ENCODE assay signal across 2 cellular contexts in the genomic region with DNA sequence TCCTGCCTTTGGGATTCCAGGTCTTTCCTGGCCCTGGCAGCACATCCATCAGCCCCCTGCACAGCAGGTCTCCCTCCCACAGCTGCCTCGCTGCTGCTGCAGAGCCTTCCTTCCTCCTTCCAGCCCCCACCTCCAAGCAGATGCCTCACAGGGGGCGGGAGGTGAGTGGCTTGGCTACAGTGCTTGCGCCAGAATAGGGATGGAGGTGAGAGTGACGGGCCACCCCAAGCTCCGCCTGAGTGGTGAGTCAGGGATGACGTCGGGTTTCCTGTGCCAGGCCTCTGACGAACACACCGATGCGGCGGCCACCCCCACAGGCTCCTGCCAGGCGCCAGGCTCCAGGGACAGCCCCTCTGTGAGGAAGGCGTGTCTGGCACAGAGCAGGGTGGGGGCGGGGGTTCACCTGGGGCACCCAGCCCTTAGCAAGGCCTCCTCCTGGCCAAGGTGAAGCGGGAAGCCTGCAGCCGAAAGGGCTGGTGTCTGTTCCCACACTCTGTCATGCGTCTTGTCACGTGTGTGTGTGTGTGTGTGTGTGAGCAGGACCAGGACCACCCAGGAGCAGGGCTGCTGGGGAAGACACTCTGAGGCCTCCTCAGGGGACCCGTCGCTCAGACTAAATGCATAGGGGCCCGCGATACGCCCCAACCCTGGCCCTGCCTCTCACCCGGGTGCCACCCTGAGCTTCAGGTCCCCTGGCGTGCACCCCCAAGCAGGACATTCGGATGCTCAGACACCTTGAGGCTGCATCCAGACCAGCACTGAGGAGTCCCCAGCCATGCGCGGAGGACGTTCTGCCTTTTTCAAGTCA.
TF ChIP-seq lines count a peak whose summit lies in the region.

No MANE protein-coding gene starts in this region.

TF ChIP-seq in HEK293, 187 proteins besides CTCF, POLR2A, EP300 and RAD21 (continued from another document):
- TF ChIP-seq, protein P1, sequence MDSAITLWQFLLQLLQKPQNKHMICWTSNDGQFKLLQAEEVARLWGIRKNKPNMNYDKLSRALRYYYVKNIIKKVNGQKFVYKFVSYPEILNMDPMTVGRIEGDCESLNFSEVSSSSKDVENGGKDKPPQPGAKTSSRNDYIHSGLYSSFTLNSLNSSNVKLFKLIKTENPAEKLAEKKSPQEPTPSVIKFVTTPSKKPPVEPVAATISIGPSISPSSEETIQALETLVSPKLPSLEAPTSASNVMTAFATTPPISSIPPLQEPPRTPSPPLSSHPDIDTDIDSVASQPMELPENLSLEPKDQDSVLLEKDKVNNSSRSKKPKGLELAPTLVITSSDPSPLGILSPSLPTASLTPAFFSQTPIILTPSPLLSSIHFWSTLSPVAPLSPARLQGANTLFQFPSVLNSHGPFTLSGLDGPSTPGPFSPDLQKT (IDR thresholded peaks at IDR 0.05; ENCODE audit: borderline replicate concordance, low read depth, low read length) = no peak
- TF ChIP-seq ZNF558 (tag by site-specific recombination; IDR thresholded peaks at IDR 0.05) (no peak), ZFHX2 (tag by site-specific recombination; conservative IDR thresholded peaks at IDR 0.05) (peak; percentile 81), ZFP69B (tag by site-specific recombination; IDR thresholded peaks at IDR 0.05) (no peak)
- TF ChIP-seq, protein P2, sequence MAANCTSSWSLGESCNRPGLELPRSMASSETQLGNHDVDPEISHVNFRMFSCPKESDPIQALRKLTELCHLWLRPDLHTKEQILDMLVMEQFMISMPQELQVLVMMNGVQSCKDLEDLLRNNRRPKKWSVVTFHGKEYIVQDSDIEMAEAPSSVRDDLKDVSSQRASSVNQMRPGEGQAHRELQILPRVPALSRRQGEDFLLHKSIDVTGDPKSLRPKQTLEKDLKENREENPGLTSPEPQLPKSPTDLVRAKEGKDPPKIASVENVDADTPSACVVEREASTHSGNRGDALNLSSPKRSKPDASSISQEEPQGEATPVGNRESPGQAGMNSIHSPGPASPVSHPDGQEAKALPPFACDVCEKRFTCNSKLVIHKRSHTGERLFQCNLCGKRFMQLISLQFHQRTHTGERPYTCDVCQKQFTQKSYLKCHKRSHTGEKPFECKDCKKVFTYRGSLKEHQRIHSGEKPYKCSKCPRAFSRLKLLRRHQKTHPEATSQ (tag by site-specific recombination; IDR thresholded peaks at IDR 0.05) = no peak

TF ChIP-seq in K562, 482 proteins besides CTCF, POLR2A, EP300 and RAD21 (continued from another document and continues in another):
- TF ChIP-seq, protein P3, sequence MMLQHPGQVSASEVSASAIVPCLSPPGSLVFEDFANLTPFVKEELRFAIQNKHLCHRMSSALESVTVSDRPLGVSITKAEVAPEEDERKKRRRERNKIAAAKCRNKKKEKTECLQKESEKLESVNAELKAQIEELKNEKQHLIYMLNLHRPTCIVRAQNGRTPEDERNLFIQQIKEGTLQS (IDR thresholded peaks at IDR 0.05) = peak; percentile 86
- TF ChIP-seq, protein P3 (CRISPR knock-in tag; conservative IDR thresholded peaks at IDR 0.05) = no peak
- TF ChIP-seq PHB (CRISPR knock-in tag; IDR thresholded peaks at IDR 0.05) = no peak
- TF ChIP-seq HDAC3 (IDR thresholded peaks at IDR 0.05; ENCODE audit: borderline replicate concordance, partially characterized antibody) = no peak
- TF ChIP-seq ZNF780A (CRISPR knock-in tag; IDR thresholded peaks at IDR 0.05) = no peak
- TF ChIP-seq GATA2 (CRISPR knock-in tag; IDR thresholded peaks at IDR 0.05) = no peak
- no peak for TF ChIP-seq HNRNPK (IDR thresholded peaks at IDR 0.05; ENCODE audit: low read depth, low read length, poor library complexity, severe bottlenecking)
- TF ChIP-seq, protein P4, sequence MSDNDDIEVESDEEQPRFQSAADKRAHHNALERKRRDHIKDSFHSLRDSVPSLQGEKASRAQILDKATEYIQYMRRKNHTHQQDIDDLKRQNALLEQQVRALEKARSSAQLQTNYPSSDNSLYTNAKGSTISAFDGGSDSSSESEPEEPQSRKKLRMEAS (CRISPR knock-in tag; IDR thresholded peaks at IDR 0.05) = no peak
- TF ChIP-seq, protein P5, sequence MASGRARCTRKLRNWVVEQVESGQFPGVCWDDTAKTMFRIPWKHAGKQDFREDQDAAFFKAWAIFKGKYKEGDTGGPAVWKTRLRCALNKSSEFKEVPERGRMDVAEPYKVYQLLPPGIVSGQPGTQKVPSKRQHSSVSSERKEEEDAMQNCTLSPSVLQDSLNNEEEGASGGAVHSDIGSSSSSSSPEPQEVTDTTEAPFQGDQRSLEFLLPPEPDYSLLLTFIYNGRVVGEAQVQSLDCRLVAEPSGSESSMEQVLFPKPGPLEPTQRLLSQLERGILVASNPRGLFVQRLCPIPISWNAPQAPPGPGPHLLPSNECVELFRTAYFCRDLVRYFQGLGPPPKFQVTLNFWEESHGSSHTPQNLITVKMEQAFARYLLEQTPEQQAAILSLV (tag; IDR thresholded peaks at IDR 0.05) = no peak
- no peak for TF ChIP-seq PTBP1 (IDR thresholded peaks at IDR 0.05; ENCODE audit: low read depth, low read length)
- TF ChIP-seq, protein P6, sequence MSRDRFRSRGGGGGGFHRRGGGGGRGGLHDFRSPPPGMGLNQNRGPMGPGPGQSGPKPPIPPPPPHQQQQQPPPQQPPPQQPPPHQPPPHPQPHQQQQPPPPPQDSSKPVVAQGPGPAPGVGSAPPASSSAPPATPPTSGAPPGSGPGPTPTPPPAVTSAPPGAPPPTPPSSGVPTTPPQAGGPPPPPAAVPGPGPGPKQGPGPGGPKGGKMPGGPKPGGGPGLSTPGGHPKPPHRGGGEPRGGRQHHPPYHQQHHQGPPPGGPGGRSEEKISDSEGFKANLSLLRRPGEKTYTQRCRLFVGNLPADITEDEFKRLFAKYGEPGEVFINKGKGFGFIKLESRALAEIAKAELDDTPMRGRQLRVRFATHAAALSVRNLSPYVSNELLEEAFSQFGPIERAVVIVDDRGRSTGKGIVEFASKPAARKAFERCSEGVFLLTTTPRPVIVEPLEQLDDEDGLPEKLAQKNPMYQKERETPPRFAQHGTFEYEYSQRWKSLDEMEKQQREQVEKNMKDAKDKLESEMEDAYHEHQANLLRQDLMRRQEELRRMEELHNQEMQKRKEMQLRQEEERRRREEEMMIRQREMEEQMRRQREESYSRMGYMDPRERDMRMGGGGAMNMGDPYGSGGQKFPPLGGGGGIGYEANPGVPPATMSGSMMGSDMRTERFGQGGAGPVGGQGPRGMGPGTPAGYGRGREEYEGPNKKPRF (IDR thresholded peaks at IDR 0.05; ENCODE audit: low read depth, low read length) = no peak
- no peak for TF ChIP-seq ZNF699 (CRISPR knock-in tag; IDR thresholded peaks at IDR 0.05; ENCODE audit: insufficient replicate concordance)
- no peak for TF ChIP-seq NR2F6 (CRISPR knock-in tag; IDR thresholded peaks at IDR 0.05)
- TF ChIP-seq, protein P7, sequence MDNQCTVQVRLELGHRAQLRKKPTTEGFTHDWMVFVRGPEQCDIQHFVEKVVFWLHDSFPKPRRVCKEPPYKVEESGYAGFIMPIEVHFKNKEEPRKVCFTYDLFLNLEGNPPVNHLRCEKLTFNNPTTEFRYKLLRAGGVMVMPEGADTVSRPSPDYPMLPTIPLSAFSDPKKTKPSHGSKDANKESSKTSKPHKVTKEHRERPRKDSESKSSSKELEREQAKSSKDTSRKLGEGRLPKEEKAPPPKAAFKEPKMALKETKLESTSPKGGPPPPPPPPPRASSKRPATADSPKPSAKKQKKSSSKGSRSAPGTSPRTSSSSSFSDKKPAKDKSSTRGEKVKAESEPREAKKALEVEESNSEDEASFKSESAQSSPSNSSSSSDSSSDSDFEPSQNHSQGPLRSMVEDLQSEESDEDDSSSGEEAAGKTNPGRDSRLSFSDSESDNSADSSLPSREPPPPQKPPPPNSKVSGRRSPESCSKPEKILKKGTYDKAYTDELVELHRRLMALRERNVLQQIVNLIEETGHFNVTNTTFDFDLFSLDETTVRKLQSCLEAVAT (IDR thresholded peaks at IDR 0.05) = no peak
- no peak for TF ChIP-seq PURB (CRISPR knock-in tag; IDR thresholded peaks at IDR 0.05; ENCODE audit: low read depth)
- TF ChIP-seq ZBTB7A (IDR thresholded peaks at IDR 0.05; ENCODE audit: borderline replicate concordance, control insufficient read depth, low read depth, low read length) = no peak
- TF ChIP-seq ATF1 (CRISPR knock-in tag; IDR thresholded peaks at IDR 0.05) = no peak
- TF ChIP-seq ATF1 (tag; IDR thresholded peaks at IDR 0.05) = peak; percentile 52
- TF ChIP-seq STAT5A (IDR thresholded peaks at IDR 0.05; ENCODE audit: borderline replicate concordance, low read length) = no peak
- TF ChIP-seq NFIX (CRISPR knock-in tag; IDR thresholded peaks at IDR 0.05; ENCODE audit: low read depth) = no peak
- no peak for TF ChIP-seq MCM5 (IDR thresholded peaks at IDR 0.05; ENCODE audit: low read depth)
- TF ChIP-seq GABPA (tag; conservative IDR thresholded peaks at IDR 0.05; ENCODE audit: low read depth) = no peak
- TF ChIP-seq PCBP1 (IDR thresholded peaks at IDR 0.05; ENCODE audit: low read depth, low read length, poor library complexity, severe bottlenecking) = no peak
- no peak for TF ChIP-seq ZNF695 (CRISPR knock-in tag; IDR thresholded peaks at IDR 0.05)
- TF ChIP-seq ZFPM2 (CRISPR knock-in tag; IDR thresholded peaks at IDR 0.05) = no peak
- TF ChIP-seq CBX5 (IDR thresholded peaks at IDR 0.05; ENCODE audit: borderline replicate concordance, low read depth) = no peak
- TF ChIP-seq, protein P8, sequence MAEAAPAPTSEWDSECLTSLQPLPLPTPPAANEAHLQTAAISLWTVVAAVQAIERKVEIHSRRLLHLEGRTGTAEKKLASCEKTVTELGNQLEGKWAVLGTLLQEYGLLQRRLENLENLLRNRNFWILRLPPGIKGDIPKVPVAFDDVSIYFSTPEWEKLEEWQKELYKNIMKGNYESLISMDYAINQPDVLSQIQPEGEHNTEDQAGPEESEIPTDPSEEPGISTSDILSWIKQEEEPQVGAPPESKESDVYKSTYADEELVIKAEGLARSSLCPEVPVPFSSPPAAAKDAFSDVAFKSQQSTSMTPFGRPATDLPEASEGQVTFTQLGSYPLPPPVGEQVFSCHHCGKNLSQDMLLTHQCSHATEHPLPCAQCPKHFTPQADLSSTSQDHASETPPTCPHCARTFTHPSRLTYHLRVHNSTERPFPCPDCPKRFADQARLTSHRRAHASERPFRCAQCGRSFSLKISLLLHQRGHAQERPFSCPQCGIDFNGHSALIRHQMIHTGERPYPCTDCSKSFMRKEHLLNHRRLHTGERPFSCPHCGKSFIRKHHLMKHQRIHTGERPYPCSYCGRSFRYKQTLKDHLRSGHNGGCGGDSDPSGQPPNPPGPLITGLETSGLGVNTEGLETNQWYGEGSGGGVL (CRISPR knock-in tag; IDR thresholded peaks at IDR 0.05) = no peak
- TF ChIP-seq ZNF24 (IDR thresholded peaks at IDR 0.05) = no peak
- no peak for TF ChIP-seq MTA1 (IDR thresholded peaks at IDR 0.05; ENCODE audit: borderline replicate concordance)
- TF ChIP-seq GATAD2A (IDR thresholded peaks at IDR 0.05) = no peak
- no peak for TF ChIP-seq U2AF1 (optimal IDR thresholded peaks at IDR 0.05; ENCODE audit: low read depth, low read length)
- TF ChIP-seq SPI1 (IDR thresholded peaks at IDR 0.05; ENCODE audit: borderline replicate concordance, low read depth, low read length) = no peak
- no peak for TF ChIP-seq ETV1 (tag; conservative IDR thresholded peaks at IDR 0.05; ENCODE audit: low read depth)
- no peak for TF ChIP-seq ZNF764 (CRISPR knock-in tag; IDR thresholded peaks at IDR 0.05; ENCODE audit: low read depth)
- TF ChIP-seq, protein P9, sequence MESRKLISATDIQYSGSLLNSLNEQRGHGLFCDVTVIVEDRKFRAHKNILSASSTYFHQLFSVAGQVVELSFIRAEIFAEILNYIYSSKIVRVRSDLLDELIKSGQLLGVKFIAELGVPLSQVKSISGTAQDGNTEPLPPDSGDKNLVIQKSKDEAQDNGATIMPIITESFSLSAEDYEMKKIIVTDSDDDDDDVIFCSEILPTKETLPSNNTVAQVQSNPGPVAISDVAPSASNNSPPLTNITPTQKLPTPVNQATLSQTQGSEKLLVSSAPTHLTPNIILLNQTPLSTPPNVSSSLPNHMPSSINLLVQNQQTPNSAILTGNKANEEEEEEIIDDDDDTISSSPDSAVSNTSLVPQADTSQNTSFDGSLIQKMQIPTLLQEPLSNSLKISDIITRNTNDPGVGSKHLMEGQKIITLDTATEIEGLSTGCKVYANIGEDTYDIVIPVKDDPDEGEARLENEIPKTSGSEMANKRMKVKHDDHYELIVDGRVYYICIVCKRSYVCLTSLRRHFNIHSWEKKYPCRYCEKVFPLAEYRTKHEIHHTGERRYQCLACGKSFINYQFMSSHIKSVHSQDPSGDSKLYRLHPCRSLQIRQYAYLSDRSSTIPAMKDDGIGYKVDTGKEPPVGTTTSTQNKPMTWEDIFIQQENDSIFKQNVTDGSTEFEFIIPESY (CRISPR knock-in tag; IDR thresholded peaks at IDR 0.05) = peak; percentile 32; the same call in 1 of the 2 replicates
- peak; percentile 65 for TF ChIP-seq FOSL1 (tag; conservative IDR thresholded peaks at IDR 0.05)
- no peak for TF ChIP-seq SIN3A (IDR thresholded peaks at IDR 0.05; ENCODE audit: borderline replicate concordance in 2 of 2, control insufficient read depth in 1 of 2, low read depth in 2 of 2, low read length in 2 of 2)
- TF ChIP-seq EGR1 (conservative IDR thresholded peaks at IDR 0.05) = peak; percentile 43; the same call in 1 of the 2 replicates
- TF ChIP-seq HSF4 (CRISPR knock-in tag; IDR thresholded peaks at IDR 0.05; ENCODE audit: borderline replicate concordance) = no peak
- no peak for TF ChIP-seq JUNB (CRISPR knock-in tag; conservative IDR thresholded peaks at IDR 0.05)
- TF ChIP-seq, protein P10, sequence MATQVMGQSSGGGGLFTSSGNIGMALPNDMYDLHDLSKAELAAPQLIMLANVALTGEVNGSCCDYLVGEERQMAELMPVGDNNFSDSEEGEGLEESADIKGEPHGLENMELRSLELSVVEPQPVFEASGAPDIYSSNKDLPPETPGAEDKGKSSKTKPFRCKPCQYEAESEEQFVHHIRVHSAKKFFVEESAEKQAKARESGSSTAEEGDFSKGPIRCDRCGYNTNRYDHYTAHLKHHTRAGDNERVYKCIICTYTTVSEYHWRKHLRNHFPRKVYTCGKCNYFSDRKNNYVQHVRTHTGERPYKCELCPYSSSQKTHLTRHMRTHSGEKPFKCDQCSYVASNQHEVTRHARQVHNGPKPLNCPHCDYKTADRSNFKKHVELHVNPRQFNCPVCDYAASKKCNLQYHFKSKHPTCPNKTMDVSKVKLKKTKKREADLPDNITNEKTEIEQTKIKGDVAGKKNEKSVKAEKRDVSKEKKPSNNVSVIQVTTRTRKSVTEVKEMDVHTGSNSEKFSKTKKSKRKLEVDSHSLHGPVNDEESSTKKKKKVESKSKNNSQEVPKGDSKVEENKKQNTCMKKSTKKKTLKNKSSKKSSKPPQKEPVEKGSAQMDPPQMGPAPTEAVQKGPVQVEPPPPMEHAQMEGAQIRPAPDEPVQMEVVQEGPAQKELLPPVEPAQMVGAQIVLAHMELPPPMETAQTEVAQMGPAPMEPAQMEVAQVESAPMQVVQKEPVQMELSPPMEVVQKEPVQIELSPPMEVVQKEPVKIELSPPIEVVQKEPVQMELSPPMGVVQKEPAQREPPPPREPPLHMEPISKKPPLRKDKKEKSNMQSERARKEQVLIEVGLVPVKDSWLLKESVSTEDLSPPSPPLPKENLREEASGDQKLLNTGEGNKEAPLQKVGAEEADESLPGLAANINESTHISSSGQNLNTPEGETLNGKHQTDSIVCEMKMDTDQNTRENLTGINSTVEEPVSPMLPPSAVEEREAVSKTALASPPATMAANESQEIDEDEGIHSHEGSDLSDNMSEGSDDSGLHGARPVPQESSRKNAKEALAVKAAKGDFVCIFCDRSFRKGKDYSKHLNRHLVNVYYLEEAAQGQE (CRISPR knock-in tag; IDR thresholded peaks at IDR 0.05; ENCODE audit: low read depth) = no peak
